20 cellular contexts compared by ENCODE assay signal in the genomic region with DNA sequence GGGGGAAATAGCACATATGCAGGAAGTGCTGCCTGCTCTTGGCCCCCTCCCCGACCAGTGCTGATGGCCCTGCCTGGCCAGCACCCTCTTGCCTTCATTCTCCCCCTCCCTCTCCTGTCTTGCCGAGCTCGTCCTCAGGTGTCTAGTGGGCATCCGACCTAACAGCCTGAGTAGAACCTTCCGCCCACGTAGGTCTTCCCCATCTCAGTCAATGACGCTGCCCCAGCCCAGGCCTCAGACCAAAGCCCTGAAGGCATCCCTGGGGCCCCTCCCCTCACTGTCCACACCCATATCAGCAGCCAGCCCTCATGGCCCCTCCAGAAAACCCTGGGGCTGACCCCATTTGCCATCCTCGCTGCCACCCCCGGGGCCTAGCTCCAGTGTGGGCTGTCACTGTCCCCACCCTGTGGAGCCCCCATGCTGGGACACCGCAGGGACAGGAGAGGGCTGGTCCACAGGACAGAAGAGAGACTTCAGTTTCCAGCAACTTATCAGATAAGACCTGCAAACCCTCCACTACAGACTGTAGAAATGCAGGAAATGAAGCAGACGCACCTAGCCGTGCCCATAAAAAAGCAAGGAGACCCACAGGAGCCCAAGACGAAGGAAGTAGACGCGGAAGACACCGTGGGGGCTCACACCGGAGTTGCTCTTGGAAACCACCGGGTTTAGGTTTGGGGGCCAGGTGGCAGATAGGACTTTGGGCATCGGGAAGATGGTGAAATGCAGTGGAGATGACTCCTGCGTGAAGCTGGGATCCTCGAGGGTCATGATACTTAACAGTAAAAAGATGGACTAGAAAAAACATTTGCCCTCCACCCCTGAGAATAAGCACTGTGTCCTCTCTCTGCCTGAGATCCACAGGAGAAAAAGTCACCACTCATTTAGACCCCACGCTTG. TPM values are rescaled to one million over a fixed set of nuclear protein-coding genes. Genes with fewer than 3 reads are reported as not detected.
A peak's percentile ranks its signal among the peaks of the same experiment; 100 is the strongest.
DNase-seq lines count a peak whose midpoint lies in the region; ATAC-seq and TF ChIP-seq lines count a peak whose summit lies in the region.
"Had no signal": no experiment of that assay in that cellular context is flagged by ENCODE, and none has a peak within 500 bp of the region (broad histone marks: within the 10 kb centered on the region; RNA-seq: fewer than 3 reads in every experiment).

No MANE protein-coding gene starts in this region.

- no peaks in the 10 kb centered on the region for H3K79me2 ChIP-seq in SK-N-SH (ENCODE audit: insufficient read depth)

- H3K27ac Mint-ChIP-seq in central memory CD8-positive, alpha-beta T cell (ENCODE audit: low read depth) = peak overlapping the region; percentile 67
- H3K27ac Mint-ChIP-seq in nephron progenitor cell = peak overlapping the region; percentile 82
- H3K27ac Mint-ChIP-seq: activated T-helper 2 cell treated with anti-CD3 and anti-CD28 coated beads, Interferon-gamma antibody, Interleukin-2, Interleukin-4, amounts not matched to agents 10 μg/mL and 5 μg/mL and 100 μg/mL, durations not matched to agents 14 hours and 24 hours and 36 hours had no signal

- no peaks in the 10 kb centered on the region for H4K20me1 ChIP-seq in SK-N-SH (ENCODE audit: insufficient read depth)

- H3F3A ChIP-seq in SK-N-SH (replicated peaks; ENCODE audit: insufficient read depth) = no peaks in the 10 kb centered on the region

- DNase-seq in SK-N-SH (peak; percentile 22), D341Med (ENCODE audit: low spot score) (peak; percentile 20), nephron progenitor cell (no peak), dedifferentiated amniotic fluid mesenchymal stem cell (ENCODE audit: extremely low spot score) (no peak), NCI-H2196 (lab: John Stamatoyannopoulos, UW; ENCODE audit: unreplicated experiment) (no peak)
- no peak for DNase-seq in central memory CD8-positive, alpha-beta T cell (ENCODE audit: low spot score in 2 of 2)
- DNase-seq: BE2C, colonic mucosa, DMS153, naive B cell, NCI-H1105 treated with DMSO at 0.1 percent for 48 hours, NCI-H82, PC-3, transverse colon had no signal

- peaks cover 16% of the 10 kb centered on the region for H3K4me1 Mint-ChIP-seq in central memory CD8-positive, alpha-beta T cell
- H3K4me1 Mint-ChIP-seq in nephron progenitor cell = no peaks in the 10 kb centered on the region

- no peaks in the 10 kb centered on the region for H3K27me3 Mint-ChIP-seq in central memory CD8-positive, alpha-beta T cell
- H3K27me3 Mint-ChIP-seq in nephron progenitor cell (ENCODE audit: low read depth, poor library complexity) = peaks cover 4% of the 10 kb centered on the region
- H3K27me3 Mint-ChIP-seq: naive B cell had no signal

- ATAC-seq in SK-N-SH treated with all-trans-retinoic acid at 6 μM for 48 hours (no peak), HG02763 (IDR thresholded peaks at IDR 0.05; ENCODE audit: unreplicated experiment) (no peak)
- no peak for ATAC-seq in central memory CD8-positive, alpha-beta T cell (replicated peaks; ENCODE audit: extremely low read depth, poor library complexity, severe bottlenecking)
- ATAC-seq: PC-3 had no signal

- no peak for TF ChIP-seq RAD21 in SK-N-SH (IDR thresholded peaks at IDR 0.05; ENCODE audit: low read length)

- peaks cover 7 to 43% of the 10 kb centered on the region in 2 experiments for H3K36me3 ChIP-seq in SK-N-SH (replicated peaks in 1 of 2; ENCODE audit: control insufficient read depth in 1 of 2, insufficient read depth in 2 of 2, low read length in 1 of 2)
- H3K36me3 ChIP-seq: colonic mucosa had no signal

- H3K9me3 ChIP-seq in SK-N-SH = no peaks in the 10 kb centered on the region
- H3K9me3 ChIP-seq: BE2C, colonic mucosa, psoas muscle, transverse colon had no signal

- H3K9me3 Mint-ChIP-seq in central memory CD8-positive, alpha-beta T cell = no peaks in the 10 kb centered on the region
- peaks cover 10% of the 10 kb centered on the region for H3K9me3 Mint-ChIP-seq in nephron progenitor cell
- H3K9me3 Mint-ChIP-seq: activated T-helper 2 cell treated with anti-CD3 and anti-CD28 coated beads, Interferon-gamma antibody, Interleukin-2, Interleukin-4, amounts not matched to agents 10 μg/mL and 5 μg/mL and 100 μg/mL, durations not matched to agents 14 hours and 24 hours and 36 hours; naive B cell had no signal

- no peaks in the 10 kb centered on the region for H3K9me2 ChIP-seq in SK-N-SH

- H3K4me2 ChIP-seq in SK-N-SH = no peak overlapping the region

- no peak for TF ChIP-seq EP300 in SK-N-SH (IDR thresholded peaks at IDR 0.05; ENCODE audit: borderline replicate concordance in 1 of 2, low read depth in 1 of 2, low read length in 1 of 2)

- TF ChIP-seq CTCF in SK-N-SH (IDR thresholded peaks at IDR 0.05) (no peak), nephron progenitor cell (IDR thresholded peaks at IDR 0.05) (no peak)

- no peak overlapping the region for H2AFZ ChIP-seq in SK-N-SH (ENCODE audit: low read depth)

- POLR2A ChIA-PET in SK-N-SH (lab: Yijun Ruan, JAX) = no interaction called here

- peaks cover 18% of the 10 kb centered on the region for H3K36me3 Mint-ChIP-seq in central memory CD8-positive, alpha-beta T cell (ENCODE audit: insufficient read depth)
- H3K36me3 Mint-ChIP-seq in nephron progenitor cell (ENCODE audit: low read depth) = peaks cover 40% of the 10 kb centered on the region

- no peak overlapping the region for H3K27ac ChIP-seq in SK-N-SH (ENCODE audit: low read depth in 2 of 2, low read length in 1 of 2)
- H3K27ac ChIP-seq: 22Rv1, colonic mucosa, psoas muscle, SK-N-MC, transverse colon had no signal

- peaks cover 2% of the 10 kb centered on the region; the same call in 1 of the 2 replicates for H3K27me3 ChIP-seq in SK-N-SH (ENCODE audit: insufficient read depth)
- H3K27me3 ChIP-seq: BE2C, colonic mucosa, transverse colon had no signal

- no peak overlapping the region for H3K4me3 Mint-ChIP-seq in central memory CD8-positive, alpha-beta T cell
- no peak overlapping the region for H3K4me3 Mint-ChIP-seq in nephron progenitor cell

- WGBS in SK-N-SH (ENCODE audit: low lambda C conversion rate) = 92% methylated on average over 19 of the region's 22 CpGs

- H3K4me3 ChIP-seq in SK-N-SH (ENCODE audit: low read depth in 2 of 2, low read length in 1 of 2) = no peak overlapping the region
- H3K4me3 ChIP-seq: colonic mucosa, psoas muscle, SK-N-MC, transverse colon had no signal

- no peaks in the 10 kb centered on the region for H3K4me1 ChIP-seq in SK-N-SH (ENCODE audit: control insufficient read depth in 1 of 2, insufficient read depth in 2 of 2, low read depth in 1 of 2, low read length in 1 of 2)
- H3K4me1 ChIP-seq: BE2C, colonic mucosa, psoas muscle, transverse colon had no signal

- no peak overlapping the region for H3K9ac ChIP-seq in SK-N-SH

- CTCF ChIA-PET in SK-N-SH (lab: Yijun Ruan, JAX) = interaction anchor here (0.8 kb wide), 1 partner anchor 10 kb away, joined by 3 read pairs; no protein-coding TSS in a partner anchor

TF ChIP-seq in SK-N-SH, 30 proteins besides CTCF, POLR2A, EP300 and RAD21:
- TF ChIP-seq GABPA (IDR thresholded peaks at IDR 0.05; ENCODE audit: low read depth) = no peak
- TF ChIP-seq JUND (IDR thresholded peaks at IDR 0.05) = no peak
- TF ChIP-seq SIN3A (IDR thresholded peaks at IDR 0.05; ENCODE audit: borderline replicate concordance, low read depth, low read length) = no peak
- no peak for TF ChIP-seq RFX5 (IDR thresholded peaks at IDR 0.05; ENCODE audit: low read length)
- TF ChIP-seq, protein P1, sequence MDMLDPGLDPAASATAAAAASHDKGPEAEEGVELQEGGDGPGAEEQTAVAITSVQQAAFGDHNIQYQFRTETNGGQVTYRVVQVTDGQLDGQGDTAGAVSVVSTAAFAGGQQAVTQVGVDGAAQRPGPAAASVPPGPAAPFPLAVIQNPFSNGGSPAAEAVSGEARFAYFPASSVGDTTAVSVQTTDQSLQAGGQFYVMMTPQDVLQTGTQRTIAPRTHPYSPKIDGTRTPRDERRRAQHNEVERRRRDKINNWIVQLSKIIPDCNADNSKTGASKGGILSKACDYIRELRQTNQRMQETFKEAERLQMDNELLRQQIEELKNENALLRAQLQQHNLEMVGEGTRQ (IDR thresholded peaks at IDR 0.05; ENCODE audit: borderline replicate concordance, low read depth, low read length) = no peak
- TF ChIP-seq TAF1 (IDR thresholded peaks at IDR 0.05; ENCODE audit: borderline replicate concordance, low read depth, low read length) = no peak
- no peak for TF ChIP-seq FOXJ3 (CRISPR knock-in tag; IDR thresholded peaks at IDR 0.05)
- no peak for TF ChIP-seq NRF1 (IDR thresholded peaks at IDR 0.05; ENCODE audit: low read depth, low read length)
- no peak for TF ChIP-seq YY1 (IDR thresholded peaks at IDR 0.05; ENCODE audit: low read depth)

TF ChIP-seq in SK-N-SH treated with all-trans-retinoic acid at 6 μM for 48 hours, 23 proteins besides CTCF, POLR2A, EP300 and RAD21 (continues in another document):
- TF ChIP-seq ZFP3 (CRISPR knock-in tag; IDR thresholded peaks at IDR 0.05) (no peak), TCF4 (CRISPR knock-in tag; IDR thresholded peaks at IDR 0.05; ENCODE audit: borderline replicate concordance) (no peak), BACH2 (CRISPR knock-in tag; IDR thresholded peaks at IDR 0.05; ENCODE audit: borderline replicate concordance) (no peak), GLIS3 (CRISPR knock-in tag; IDR thresholded peaks at IDR 0.05) (no peak), ZNF70 (CRISPR knock-in tag; IDR thresholded peaks at IDR 0.05) (no peak), SNAI2 (CRISPR knock-in tag; IDR thresholded peaks at IDR 0.05) (no peak), ARNTL (CRISPR knock-in tag; IDR thresholded peaks at IDR 0.05; ENCODE audit: borderline replicate concordance, low read depth) (no peak), ZFP30 (CRISPR knock-in tag; IDR thresholded peaks at IDR 0.05) (no peak), ISL1 (CRISPR knock-in tag; IDR thresholded peaks at IDR 0.05) (no peak), ZNF565 (CRISPR knock-in tag; conservative IDR thresholded peaks at IDR 0.05; ENCODE audit: low read depth) (no peak)

RNA-seq across cellular contexts. Expression of a gene that starts 38.4 kb away (rescaled TPM):
- polyA plus RNA-seq in SK-N-SH (2012; rRNA removed) = 101 and 133 TPM in 2 replicates
- 68.9 and 107 TPM in 2 replicates for polyA plus RNA-seq in SK-N-SH (2012; cell fraction: cytosol; rRNA removed)
- polyA plus RNA-seq in SK-N-SH (2012; cell fraction: nucleus; rRNA removed) = 156 and 167 TPM in 2 replicates

RNA-seq across cellular contexts. Expression of a gene that starts 50.9 kb away (rescaled TPM):
- 156 and 192 TPM in 2 replicates for polyA plus RNA-seq in SK-N-SH (2012; rRNA removed)
- polyA plus RNA-seq in SK-N-SH (2012; cell fraction: cytosol; rRNA removed) = 192 and 201 TPM in 2 replicates
- polyA plus RNA-seq in SK-N-SH (2012; cell fraction: nucleus; rRNA removed) = 107 and 115 TPM in 2 replicates

Comparison
In these comparisons a context has a peak if more than half of its experiments do, and no peak if none do; other contexts are left out.
1. DNase-seq: peak in SK-N-SH (single experiment) and D341Med (single experiment); none in central memory CD8-positive, alpha-beta T cell (0 of 2), nephron progenitor cell (single experiment), dedifferentiated amniotic fluid mesenchymal stem cell (single experiment) and NCI-H2196 (single experiment).